Comparison of ENCODE assay signal across 17 cellular contexts in genomic region chr1:225755668-225756294, GRCh38. TPM values are rescaled to one million over a fixed set of nuclear protein-coding genes. Genes with fewer than 3 reads are reported as not detected.
DNase-seq lines count a peak whose midpoint lies in the region; ATAC-seq, FAIRE-seq and TF ChIP-seq lines count a peak whose summit lies in the region.
"Had no signal": no experiment of that assay in that cellular context is flagged by ENCODE, and none has a peak within 500 bp of the region (broad histone marks: within the 10 kb centered on the region; RNA-seq: fewer than 3 reads in every experiment).

No MANE protein-coding gene starts in this region.

- H3K9me3 ChIP-seq in breast epithelium (no peaks in the 10 kb centered on the region), heart left ventricle (no peaks in the 10 kb centered on the region), ovary (no peaks in the 10 kb centered on the region)
- H3K9me3 ChIP-seq: prostate gland had no signal

- ATAC-seq in heart left ventricle (peak in 2 of 4 donors; percentile 16 to 28), natural killer cell (no peak), GM18511 (IDR thresholded peaks at IDR 0.05; ENCODE audit: unreplicated experiment) (no peak)
- ATAC-seq: stimulated activated naive CD8-positive, alpha-beta T cell treated with anti-CD3 and anti-CD28 coated beads, Interleukin-15, amount 100 ng/mL, for 72 hours had no signal

- POLR2A ChIA-PET in MCF 10A (lab: Yijun Ruan, JAX), result interaction anchor here (0.5 to 2.2 kb wide), 5 partner anchors 7 to 168 kb away, joined by 3 to 16 read pairs (median 3); no protein-coding TSS in a partner anchor

- TF ChIP-seq POLR2A in breast epithelium (IDR thresholded peaks at IDR 0.05) (no peak), heart left ventricle (IDR thresholded peaks at IDR 0.05) (no peak), ovary (IDR thresholded peaks at IDR 0.05) (no peak)

- WGBS in heart left ventricle, 4 donors, result 36 to 59% (median 47%) methylated on average over 9 of the region's 9 CpGs
- 22 to 34% (median 31%) methylated on average over 9 of the region's 9 CpGs for WGBS in ovary, 3 donors
- 61% methylated on average over 9 of the region's 9 CpGs for WGBS in urinary bladder

- CTCF ChIA-PET in MCF 10A (lab: Yijun Ruan, JAX), result interaction anchor here (0.6 to 3.5 kb wide), 4 partner anchors 17 to 265 kb away, joined by 3 to 15 read pairs (median 3); partner anchors contain the start of gene EPHX1

- H3K4me3 Mint-ChIP-seq in MCF 10A (ENCODE audit: unreplicated experiment) (no peak overlapping the region), natural killer cell (no peak overlapping the region)
- H3K4me3 Mint-ChIP-seq: activated CD4-positive, alpha-beta memory T cell treated with anti-CD3 and anti-CD28 coated beads for 36 hours; stimulated activated naive CD8-positive, alpha-beta T cell treated with anti-CD3 and anti-CD28 coated beads, Interleukin-15, amount 100 ng/mL, for 72 hours had no signal

- H3K27ac Mint-ChIP-seq in MCF 10A (ENCODE audit: low read depth, unreplicated experiment), result no peak overlapping the region
- no peak overlapping the region for H3K27ac Mint-ChIP-seq in natural killer cell
- H3K27ac Mint-ChIP-seq: activated CD4-positive, alpha-beta memory T cell treated with anti-CD3 and anti-CD28 coated beads for 36 hours; activated T-helper 2 cell treated with anti-CD3 and anti-CD28 coated beads, Interferon-gamma antibody, Interleukin-2, Interleukin-4, amounts not matched to agents 10 μg/mL and 5 μg/mL and 100 μg/mL, durations not matched to agents 14 hours and 24 hours and 36 hours had no signal

- no peak overlapping the region for H3K4me3 ChIP-seq in breast epithelium
- no peak overlapping the region for H3K4me3 ChIP-seq in heart left ventricle
- H3K4me3 ChIP-seq in ovary, result no peak overlapping the region
- no peak overlapping the region for H3K4me3 ChIP-seq in urinary bladder (ENCODE audit: low read depth, low read length)
- H3K4me3 ChIP-seq: prostate gland had no signal

- intact Hi-C loops in breast epithelium (cut with DNase I; ENCODE audit: low total_unique reads) (no loop called here), MCF 10A (cut with micrococcal nuclease) (no loop called here), heart left ventricle (cut with DNase I) (loop anchor here in 1 of 10 donors (10.0 kb wide), 1 partner anchor 61 kb away; no protein-coding TSS in a partner anchor), ovary (cut with DNase I) (no loop called here), natural killer cell (cut with micrococcal nuclease) (no loop called here)

- H3K4me1 Mint-ChIP-seq in MCF 10A (ENCODE audit: insufficient read depth, unreplicated experiment), result peaks cover 14% of the 10 kb centered on the region
- H3K4me1 Mint-ChIP-seq in natural killer cell, result no peaks in the 10 kb centered on the region
- H3K4me1 Mint-ChIP-seq: stimulated activated naive CD8-positive, alpha-beta T cell treated with anti-CD3 and anti-CD28 coated beads, Interleukin-15, amount 100 ng/mL, for 72 hours had no signal

- no peaks in the 10 kb centered on the region for H3K36me3 Mint-ChIP-seq in MCF 10A (ENCODE audit: insufficient read depth, unreplicated experiment)
- H3K36me3 Mint-ChIP-seq in natural killer cell, result no peaks in the 10 kb centered on the region
- H3K36me3 Mint-ChIP-seq: activated CD4-positive, alpha-beta memory T cell treated with anti-CD3 and anti-CD28 coated beads for 36 hours had no signal

- H3K27me3 ChIP-seq in breast epithelium (no peaks in the 10 kb centered on the region), heart left ventricle (no peaks in the 10 kb centered on the region), ovary (no peaks in the 10 kb centered on the region)

- H3K4me1 ChIP-seq in breast epithelium, result peaks cover 6 to 15% of the 10 kb centered on the region in 2 donors
- H3K4me1 ChIP-seq in heart left ventricle, result peaks cover 0 to 66% (median 38%) of the 10 kb centered on the region in 12 donors
- H3K4me1 ChIP-seq in ovary (ENCODE audit: insufficient read depth), result peaks cover 12% of the 10 kb centered on the region
- H3K4me1 ChIP-seq in urinary bladder (ENCODE audit: insufficient read depth), result no peaks in the 10 kb centered on the region
- H3K4me1 ChIP-seq: prostate gland had no signal

- H3K27ac ChIP-seq in breast epithelium, result peak overlapping the region; percentile 83 to 88
- peak overlapping the region; percentile 53 to 92 (median 76) for H3K27ac ChIP-seq in heart left ventricle
- H3K27ac ChIP-seq in ovary, result peak overlapping the region; percentile 30 to 58
- peak overlapping the region; percentile 13 for H3K27ac ChIP-seq in urinary bladder (ENCODE audit: low read depth)
- H3K27ac ChIP-seq: 22Rv1 had no signal

- BruUV-seq in MCF 10A (replicated peaks; lab: Mats Ljungman, UMichigan), result no TSS peak

- no peak for FAIRE-seq in HTR-8/SVneo (lab: Jason Lieb, UNC)

- no peaks in the 10 kb centered on the region for H3K9me3 Mint-ChIP-seq in MCF 10A (ENCODE audit: unreplicated experiment)
- no peaks in the 10 kb centered on the region for H3K9me3 Mint-ChIP-seq in natural killer cell
- H3K9me3 Mint-ChIP-seq: activated CD4-positive, alpha-beta memory T cell treated with anti-CD3 and anti-CD28 coated beads for 36 hours; activated T-helper 2 cell treated with anti-CD3 and anti-CD28 coated beads, Interferon-gamma antibody, Interleukin-2, Interleukin-4, amounts not matched to agents 10 μg/mL and 5 μg/mL and 100 μg/mL, durations not matched to agents 14 hours and 24 hours and 36 hours; stimulated activated naive CD8-positive, alpha-beta T cell treated with anti-CD3 and anti-CD28 coated beads, Interleukin-15, amount 100 ng/mL, for 72 hours had no signal

- DNase-seq in breast epithelium (ENCODE audit: low spot score in 2 of 2) (no peak), MCF 10A (ENCODE audit: unreplicated experiment) (no peak), heart left ventricle (peak in 1 of 5 donors; percentile 57), ovary (peak in 3 of 5 donors; percentile 52 to 58 (median 54)), HTR-8/SVneo (ENCODE audit: insufficient read length, low spot score) (no peak), natural killer cell (no peak)
- DNase-seq: activated CD4-positive, alpha-beta memory T cell treated with anti-CD3 and anti-CD28 coated beads for 36 hours; hippocampal formation; NCI-H1092 treated with DMSO at 0.1 percent for 48 hours; NCI-H2227 treated with DMSO at 0.1 percent for 48 hours; stimulated activated naive CD8-positive, alpha-beta T cell treated with anti-CD3 and anti-CD28 coated beads, Interleukin-15, amount 100 ng/mL, for 72 hours; T-helper 9 cell had no signal

- H3K36me3 ChIP-seq in breast epithelium (no peaks in the 10 kb centered on the region), heart left ventricle (no peaks in the 10 kb centered on the region), ovary (no peaks in the 10 kb centered on the region), urinary bladder (ENCODE audit: insufficient read depth) (no peaks in the 10 kb centered on the region)
- H3K36me3 ChIP-seq: prostate gland had no signal

- TF ChIP-seq CTCF in breast epithelium (IDR thresholded peaks at IDR 0.05) (no peak), MCF 10A (IDR thresholded peaks at IDR 0.05; ENCODE audit: unreplicated experiment) (no peak), heart left ventricle (IDR thresholded peaks at IDR 0.05) (no peak), ovary (IDR thresholded peaks at IDR 0.05) (no peak), natural killer cell (IDR thresholded peaks at IDR 0.05) (no peak)

- no peak for TF ChIP-seq EP300 in ovary (IDR thresholded peaks at IDR 0.05)

- H3K27me3 Mint-ChIP-seq in MCF 10A (ENCODE audit: insufficient read depth, unreplicated experiment), result no peaks in the 10 kb centered on the region
- H3K27me3 Mint-ChIP-seq in natural killer cell (ENCODE audit: low read depth in 2 of 2), result peaks cover 0 to 8% of the 10 kb centered on the region in 2 donors
- H3K27me3 Mint-ChIP-seq: activated CD4-positive, alpha-beta memory T cell treated with anti-CD3 and anti-CD28 coated beads for 36 hours; stimulated activated naive CD8-positive, alpha-beta T cell treated with anti-CD3 and anti-CD28 coated beads, Interleukin-15, amount 100 ng/mL, for 72 hours had no signal

RNA-seq across cellular contexts. Expression of gene SRP9, which starts 21.8 kb away (rescaled TPM):
- total RNA-seq in breast epithelium, result 100 to 1,000 TPM; 168 to 251 (median 205) TPM
- total RNA-seq in MCF 10A (2022), result 417 and 511 TPM in 2 replicates
- total RNA-seq in heart left ventricle, result 100 to 1,000 TPM; 151 to 187 (median 171) TPM
- 100 to 1,000 TPM; 147 to 211 TPM for polyA plus RNA-seq in heart left ventricle
- 100 to 1,000 TPM; 151 to 239 (median 193) TPM for total RNA-seq in ovary
- 100 to 1,000 TPM; 186 to 187 TPM for polyA plus RNA-seq in ovary
- 389 TPM for total RNA-seq in urinary bladder
- 236 TPM for polyA plus RNA-seq in urinary bladder
- 100 to 1,000 TPM in 1 of 3 donors, 10 to 100 TPM in 2; 83.1 to 116 (median 93.0) TPM for total RNA-seq in natural killer cell

RNA-seq across cellular contexts. Expression of gene EPHX1, which starts 54.1 kb away (rescaled TPM):
- total RNA-seq in breast epithelium (100 to 1,000 TPM in 1 of 3 donors, 10 to 100 TPM in 2; 63.6 to 168 (median 67.3) TPM), MCF 10A (2022) (25.0 and 35.8 TPM in 2 replicates), heart left ventricle (10 to 100 TPM; 29.0 to 96.8 (median 47.0) TPM), ovary (100 to 1,000 TPM; 213 to 462 (median 302) TPM), urinary bladder (18.1 TPM), natural killer cell (1 to 10 TPM; 1.1 to 2.3 (median 1.5) TPM)
- polyA plus RNA-seq in heart left ventricle (10 to 100 TPM; 22.2 to 36.1 TPM), ovary (100 to 1,000 TPM; 285 to 566 TPM), urinary bladder (156 TPM)

Comparison
In these comparisons a context has a peak if more than half of its experiments do, and no peak if none do; other contexts are left out.
1. DNase-seq: peak in ovary (3 of 5); none in breast epithelium (0 of 2), MCF 10A (single experiment), HTR-8/SVneo (single experiment) and natural killer cell (single experiment).
2. H3K27ac ChIP-seq: peak in every context shown above with its lines; median percentile 86 in breast epithelium; 76 in heart left ventricle; 44 in ovary; 13 in urinary bladder.